8 cellular contexts compared by ENCODE assay signal in genomic region chr6:24581084-24581669, GRCh38.
A peak's percentile ranks its signal among the peaks of the same experiment; 100 is the strongest.
DNase-seq lines count a peak whose midpoint lies in the region; ATAC-seq and TF ChIP-seq lines count a peak whose summit lies in the region.

No MANE protein-coding gene starts in this region.

- no peaks in the 10 kb centered on the region for H3K9me3 ChIP-seq in AG04450 (ENCODE audit: control insufficient read depth, insufficient read depth, low read length)

- POLR2A ChIA-PET in AG04450 (lab: Yijun Ruan, JAX), result no interaction called here

- DNase-seq in AG04450 (ENCODE audit: low read depth, low spot score) (peak; percentile 21), NOMO-1 (lab: John Stamatoyannopoulos, UW; ENCODE audit: unreplicated experiment in 2 of 2) (peak; percentile 11 to 54), endothelial cell (ENCODE audit: low spot score) (peak; percentile 82), mucosa of gallbladder (ENCODE audit: low spot score) (peak; percentile 72)
- DNase-seq in activated CD8-positive, alpha-beta memory T cell treated with anti-CD3 and anti-CD28 coated beads for 24 hours, result peak; percentile 90
- DNase-seq in stimulated activated CD8-positive, alpha-beta memory T cell treated with anti-CD3 and anti-CD28 coated beads, Interleukin-4, amount 100 ng/mL, for 4 hours (ENCODE audit: low read depth in 2 of 2, low spot score in 1 of 2), result peak; percentile 46 to 63

- ATAC-seq in GM18858 (IDR thresholded peaks at IDR 0.05; ENCODE audit: unreplicated experiment) (peak; percentile 74), HG03565 (IDR thresholded peaks at IDR 0.05; ENCODE audit: unreplicated experiment) (peak; percentile 63)

- no peaks in the 10 kb centered on the region for H3K9me3 Mint-ChIP-seq in endothelial cell (ENCODE audit: unreplicated experiment)

- no peaks in the 10 kb centered on the region for H3K4me1 Mint-ChIP-seq in endothelial cell (ENCODE audit: unreplicated experiment)

- H3K27ac Mint-ChIP-seq in endothelial cell (ENCODE audit: unreplicated experiment), result no peak overlapping the region

- H3K27me3 Mint-ChIP-seq in endothelial cell (ENCODE audit: unreplicated experiment), result peaks cover 3% of the 10 kb centered on the region

- no peaks in the 10 kb centered on the region for H3K36me3 Mint-ChIP-seq in endothelial cell (ENCODE audit: low read depth, unreplicated experiment)

- H3K27me3 ChIP-seq in AG04450 (ENCODE audit: control insufficient read depth, insufficient read depth, low read length), result peaks cover 6% of the 10 kb centered on the region

- TF ChIP-seq CTCF in AG04450 (IDR thresholded peaks at IDR 0.05; ENCODE audit: low read depth, low read length) (peak; percentile 94), endothelial cell (IDR thresholded peaks at IDR 0.05; ENCODE audit: unreplicated experiment) (peak; percentile 74)

- no peak overlapping the region for H3K4me3 ChIP-seq in AG04450 (ENCODE audit: low read depth, low read length)

- H3K4me3 Mint-ChIP-seq in endothelial cell (ENCODE audit: unreplicated experiment), result no peak overlapping the region

- no peak overlapping the region for H3K27ac ChIP-seq in AG04450 (ENCODE audit: low read depth, low read length)

- CTCF ChIA-PET in AG04450 (lab: Charles Lee), result interaction anchor here (0.6 to 8.2 kb wide), 54 partner anchors 8 to 690 kb away, joined by 3 to 127 read pairs (median 5); partner anchors contain the start of genes ACOT13 and TDP2

Comparison
In these comparisons a context has a peak if more than half of its experiments do, and no peak if none do; other contexts are left out.
1. DNase-seq: peak in every context shown above with its lines; median percentile 90 in activated CD8-positive, alpha-beta memory T cell treated with anti-CD3 and anti-CD28 coated beads for 24 hours; 82 in endothelial cell; 72 in mucosa of gallbladder; 54 in stimulated activated CD8-positive, alpha-beta memory T cell treated with anti-CD3 and anti-CD28 coated beads, Interleukin-4, amount 100 ng/mL, for 4 hours; 32 in NOMO-1; 21 in AG04450.